ENCODE assay signal across 15 cellular contexts in genomic region chr22:39534092-39534506, GRCh38. TPM values are rescaled to one million over a fixed set of nuclear protein-coding genes. Genes with fewer than 3 reads are reported as not detected.
DNase-seq lines count a peak whose midpoint lies in the region; ATAC-seq, FAIRE-seq and TF ChIP-seq lines count a peak whose summit lies in the region.
"Had no signal": no experiment of that assay in that cellular context is flagged by ENCODE, and none has a peak within 500 bp of the region (broad histone marks: within the 10 kb centered on the region; RNA-seq: fewer than 3 reads in every experiment).

No MANE protein-coding gene starts in this region.

- peak overlapping the region; percentile 56 for H3K27ac ChIP-seq in HepG2 (ENCODE audit: extremely low read length, insufficient read depth, low read length)
- no peak overlapping the region for H3K27ac ChIP-seq in right lobe of liver
- H3K27ac ChIP-seq in iPS-20b (ENCODE audit: low read length): no peak overlapping the region
- H3K27ac ChIP-seq: upper lobe of left lung had no signal

- 16% methylated on average over 5 of the region's 12 CpGs for WGBS in HepG2 (ENCODE audit: low lambda C conversion rate)
- 75% methylated on average over 7 of the region's 12 CpGs for WGBS in right lobe of liver (ENCODE audit: insufficient coverage, low coverage, low lambda C conversion rate, missing lambda C conversion rate)

- no peaks in the 10 kb centered on the region for H3K9me3 Mint-ChIP-seq in WTC11
- H3K9me3 Mint-ChIP-seq in natural killer cell treated with Interleukin-12 subunit alpha and Interleukin-12 subunit beta and Interleukin-15 and Interleukin-18, amount 100 ng/mL, for 72 hours: no peaks in the 10 kb centered on the region
- H3K9me3 Mint-ChIP-seq: activated B cell treated with CpG ODN at 0.5 μM for 24 hours; CD4-positive, alpha-beta T cell had no signal

- ATAC-seq in HepG2 (peak; percentile 62), right lobe of liver (no peak), WTC11 (0 out of 2 replicates have a peak, but pooled peaks have one; percentile 1), GM19351 (IDR thresholded peaks at IDR 0.05; ENCODE audit: unreplicated experiment) (no peak), GM19324 (IDR thresholded peaks at IDR 0.05; ENCODE audit: low FRiP score, unreplicated experiment) (no peak)
- ATAC-seq in natural killer cell treated with Interleukin-12 subunit alpha and Interleukin-12 subunit beta and Interleukin-15 and Interleukin-18, amount 100 ng/mL, for 72 hours: no peak

- H4K20me1 ChIP-seq in HepG2 (ENCODE audit: insufficient read depth, low read length): peaks cover 6% of the 10 kb centered on the region

- H3K9ac ChIP-seq in HepG2 (ENCODE audit: insufficient read depth, low read depth, low read length): peak overlapping the region; percentile 57
- peak overlapping the region; percentile 49; the same call in 1 of the 2 replicates for H3K9ac ChIP-seq in iPS-20b (ENCODE audit: low read depth, low read length)

- no peaks in the 10 kb centered on the region for H3K27me3 Mint-ChIP-seq in WTC11 (ENCODE audit: low read depth)
- no peaks in the 10 kb centered on the region for H3K27me3 Mint-ChIP-seq in natural killer cell treated with Interleukin-12 subunit alpha and Interleukin-12 subunit beta and Interleukin-15 and Interleukin-18, amount 100 ng/mL, for 72 hours
- H3K27me3 Mint-ChIP-seq: activated B cell treated with CpG ODN at 0.5 μM for 24 hours; CD4-positive, alpha-beta T cell had no signal

- H3K4me3 Mint-ChIP-seq in WTC11: peak overlapping the region; percentile 56
- no peak overlapping the region for H3K4me3 Mint-ChIP-seq in natural killer cell treated with Interleukin-12 subunit alpha and Interleukin-12 subunit beta and Interleukin-15 and Interleukin-18, amount 100 ng/mL, for 72 hours
- H3K4me3 Mint-ChIP-seq: CD4-positive, alpha-beta T cell had no signal

- peak; percentile 75 for TF ChIP-seq CTCF in HepG2 (CRISPR knock-in tag; IDR thresholded peaks at IDR 0.05)
- TF ChIP-seq CTCF in right lobe of liver (IDR thresholded peaks at IDR 0.05): no peak
- TF ChIP-seq CTCF in WTC11 (IDR thresholded peaks at IDR 0.05): no peak

- H3K36me3 Mint-ChIP-seq in WTC11: peaks cover 15% of the 10 kb centered on the region
- H3K36me3 Mint-ChIP-seq in natural killer cell treated with Interleukin-12 subunit alpha and Interleukin-12 subunit beta and Interleukin-15 and Interleukin-18, amount 100 ng/mL, for 72 hours: peaks cover 20% of the 10 kb centered on the region

- no peaks in the 10 kb centered on the region for H3K9me3 ChIP-seq in HepG2 (ENCODE audit: low read length)
- H3K9me3 ChIP-seq in right lobe of liver: no peaks in the 10 kb centered on the region
- no peaks in the 10 kb centered on the region for H3K9me3 ChIP-seq in iPS-20b (ENCODE audit: insufficient read depth, low read depth, low read length)
- H3K9me3 ChIP-seq: pancreas, Peyer's patch, upper lobe of left lung had no signal

- H3K36me3 ChIP-seq in HepG2 (replicated peaks in 1 of 2; ENCODE audit: control insufficient read depth in 1 of 2, insufficient read depth in 2 of 2, low read length in 2 of 2) (peaks cover 2 to 8% of the 10 kb centered on the region in 2 experiments; a peak in 3 of 5 replicates), right lobe of liver (peaks cover 0 to 11% (median 0%) of the 10 kb centered on the region in 4 donors), iPS-20b (ENCODE audit: insufficient read depth, low read depth, low read length) (peaks cover 22% of the 10 kb centered on the region)

- in situ Hi-C loops in HepG2 (cut with HindIII; ENCODE audit: extremely low pct_ligation_motif_present, low pct_unique_long_range_greater_than_20kb): no loop called here

- BruUV-seq in HepG2 (replicated peaks; lab: Mats Ljungman, UMichigan): no TSS peak

- DNase-seq in HepG2 (ENCODE audit: low spot score) (peak; percentile 73), right lobe of liver (no peak), WTC11 (ENCODE audit: low spot score) (no peak), head of caudate nucleus (no peak)
- DNase-seq in natural killer cell treated with Interleukin-12 subunit alpha and Interleukin-12 subunit beta and Interleukin-15 and Interleukin-18, amount 100 ng/mL, for 72 hours (ENCODE audit: low spot score): no peak
- DNase-seq: amniotic stem cell had no signal

- H3K4me1 ChIP-seq in HepG2 (ENCODE audit: insufficient read depth, low read length) (peaks cover 52% of the 10 kb centered on the region), right lobe of liver (peaks cover 0 to 31% (median 10%) of the 10 kb centered on the region in 4 donors), iPS-20b (ENCODE audit: insufficient read depth, low read length) (peaks cover 35% of the 10 kb centered on the region)

- CTCF ChIA-PET in HepG2 (lab: Yijun Ruan, JAX; ENCODE audit: low intra/inter-chr PET ratio, low total read pairs): interaction anchor here (0.7 to 4.0 kb wide), 5 partner anchors 38 to 815 kb away, joined by 3 to 21 read pairs (median 8); no protein-coding TSS in a partner anchor
- CTCF ChIA-PET in WTC11 (lab: Charles Lee): interaction anchor here (0.5 to 3.0 kb wide), 36 partner anchors 9 to 690 kb away, joined by 3 to 35 read pairs (median 5); partner anchors contain the start of genes CACNA1I and MIEF1

- peaks cover 18% of the 10 kb centered on the region for H3K79me2 ChIP-seq in HepG2 (ENCODE audit: insufficient read depth, low read length)

- TF ChIP-seq RAD21 in HepG2 (CRISPR knock-in tag; IDR thresholded peaks at IDR 0.05): no peak

- peak overlapping the region; percentile 92 for H2AFZ ChIP-seq in HepG2 (ENCODE audit: low read length)

- TF ChIP-seq EP300 in HepG2 (IDR thresholded peaks at IDR 0.05; ENCODE audit: low read depth in 2 of 2, low read length in 2 of 2) (no peak), HepG2 (CRISPR knock-in tag; IDR thresholded peaks at IDR 0.05; ENCODE audit: borderline replicate concordance) (no peak)

- intact Hi-C loops in HepG2 (cut with micrococcal nuclease; ENCODE audit: unreplicated experiment) (loop anchor here (2.0 kb wide), 1 partner anchor 503 kb away; no protein-coding TSS in a partner anchor), right lobe of liver (cut with DNase I) (no loop called here), head of caudate nucleus (cut with DNase I) (loop anchor here (5.0 kb wide), 1 partner anchor 813 kb away; the partner anchor contains the start of gene ADSL)

- POLR2A ChIA-PET in HepG2 (lab: Yijun Ruan, JAX) (interaction anchor here (1.0 to 4.1 kb wide), 10 partner anchors 11 to 510 kb away, joined by 3 to 15 read pairs (median 8); partner anchors contain the start of genes ATF4, MIEF1 and RPL3), WTC11 (lab: Charles Lee) (interaction anchor here (1.3 kb wide), 1 partner anchor 14 kb away, joined by 3 read pairs; no protein-coding TSS in a partner anchor)

- peaks cover 0 to 14% of the 10 kb centered on the region in 2 experiments; a peak in 3 of 5 replicates for H3K27me3 ChIP-seq in HepG2 (ENCODE audit: control insufficient read depth in 1 of 2, insufficient read depth in 2 of 2, low read length in 2 of 2)
- H3K27me3 ChIP-seq in right lobe of liver: no peaks in the 10 kb centered on the region
- H3K27me3 ChIP-seq in iPS-20b (ENCODE audit: insufficient read depth, low read length): no peaks in the 10 kb centered on the region
- H3K27me3 ChIP-seq: pancreas, Peyer's patch, upper lobe of left lung had no signal

- peak overlapping the region; percentile 75 for H3K27ac Mint-ChIP-seq in WTC11
- no peak overlapping the region for H3K27ac Mint-ChIP-seq in natural killer cell treated with Interleukin-12 subunit alpha and Interleukin-12 subunit beta and Interleukin-15 and Interleukin-18, amount 100 ng/mL, for 72 hours
- H3K27ac Mint-ChIP-seq: activated B cell treated with CpG ODN at 0.5 μM for 24 hours; CD4-positive, alpha-beta T cell had no signal

- H3K4me1 Mint-ChIP-seq in WTC11: peaks cover 59% of the 10 kb centered on the region
- H3K4me1 Mint-ChIP-seq in natural killer cell treated with Interleukin-12 subunit alpha and Interleukin-12 subunit beta and Interleukin-15 and Interleukin-18, amount 100 ng/mL, for 72 hours (ENCODE audit: low read depth in 2 of 2): peaks cover 35 to 36% of the 10 kb centered on the region in 2 donors

- TF ChIP-seq POLR2A in HepG2 (IDR thresholded peaks at IDR 0.05; ENCODE audit: insufficient read depth in 1 of 2, low read depth in 2 of 2, low read length in 2 of 2): no peak; a peak in 1 of 4 replicates
- no peak for TF ChIP-seq POLR2A in right lobe of liver (IDR thresholded peaks at IDR 0.05)

- peak overlapping the region; percentile 95 for H3K4me2 ChIP-seq in HepG2 (ENCODE audit: low read depth, low read length)

- FAIRE-seq in HepG2 (lab: Jason Lieb, UNC): no peak
- FAIRE-seq: endometrium, pancreas had no signal

- H3K4me3 ChIP-seq in HepG2 (replicated peaks in 1 of 3; ENCODE audit: insufficient read depth in 1 of 3, low read depth in 2 of 3, low read length in 3 of 3): peak overlapping the region; percentile 55 to 77 (median 59)
- H3K4me3 ChIP-seq in right lobe of liver: no peak overlapping the region
- peak overlapping the region; percentile 59; the same call in 1 of the 2 replicates for H3K4me3 ChIP-seq in iPS-20b (ENCODE audit: low read length)
- H3K4me3 ChIP-seq: pancreas, upper lobe of left lung had no signal

RNA-seq across cellular contexts. Expression of gene RPS19BP1, which starts 1.6 kb away (rescaled TPM):
- total RNA-seq in HepG2 (2016; rRNA removed; fragmentation: Illumina TruSeq; extraction: Trizol) (81.3 and 88.2 TPM in 2 replicates), right lobe of liver (100 to 1,000 TPM in 2 of 6 experiments, 10 to 100 TPM in 4; 31.0 to 104 (median 32.8) TPM), WTC11 (2021) (88.9 to 102 TPM (median 89.0 TPM) in 3 replicates)
- total RNA-seq in HepG2 (2016; cell fraction: cytosol; rRNA removed; fragmentation: Illumina TruSeq; extraction: Trizol; ENCODE audit: low read depth): 128 and 142 TPM in 2 replicates
- total RNA-seq in HepG2 (2016; cell fraction: insoluble cytoplasmic fraction; rRNA removed; fragmentation: Illumina TruSeq; extraction: Trizol): 77.0 and 92.6 TPM in 2 replicates
- 138 and 159 TPM in 2 replicates for total RNA-seq in HepG2 (2016; cell fraction: membrane; rRNA removed; fragmentation: Illumina TruSeq; extraction: Trizol)
- total RNA-seq in HepG2 (2016; cell fraction: nucleus; rRNA removed; fragmentation: Illumina TruSeq; extraction: Trizol): 32.9 and 36.8 TPM in 2 replicates
- polyA plus RNA-seq in HepG2 (2011; rRNA removed): 44.3 and 47.8 TPM in 2 replicates
- polyA plus RNA-seq in HepG2 (2011; cell fraction: cytosol; rRNA removed): 48.9 and 72.7 TPM in 2 replicates
- 39.6 and 43.4 TPM in 2 replicates for polyA plus RNA-seq in HepG2 (2011; cell fraction: nucleus; rRNA removed)
- 22.5 and 32.4 TPM in 2 replicates for polyA plus RNA-seq in HepG2 (2012)
- polyA plus RNA-seq in HepG2 (2016; cell fraction: cytosol; fragmentation: Illumina TruSeq; extraction: Trizol; ENCODE audit: low read depth): 155 and 179 TPM in 2 replicates
- polyA plus RNA-seq in HepG2 (2016; cell fraction: insoluble cytoplasmic fraction; fragmentation: Illumina TruSeq; extraction: Trizol; ENCODE audit: low read depth): 84.3 and 101 TPM in 2 replicates
- polyA plus RNA-seq in HepG2 (2016; cell fraction: membrane; fragmentation: Illumina TruSeq; extraction: Trizol; ENCODE audit: low read depth): 130 and 146 TPM in 2 replicates
- polyA plus RNA-seq in HepG2 (2016; cell fraction: nucleus; fragmentation: Illumina TruSeq; extraction: Trizol; ENCODE audit: insufficient read depth, low read depth): 72.3 and 78.7 TPM in 2 replicates
- polyA minus RNA-seq in HepG2 (2011; rRNA and poly(A)+ RNA removed; ENCODE audit: low replicate concordance): 8.8 and 14.5 TPM in 2 replicates
- 7.8 and 8.0 TPM in 2 replicates for polyA minus RNA-seq in HepG2 (2011; cell fraction: cytosol; rRNA and poly(A)+ RNA removed)
- 12.2 and 13.9 TPM in 2 replicates for polyA minus RNA-seq in HepG2 (2011; cell fraction: nucleus; rRNA and poly(A)+ RNA removed)
- total RNA-seq in natural killer cell treated with Interleukin-12 subunit alpha and Interleukin-12 subunit beta and Interleukin-15 and Interleukin-18, amount 100 ng/mL, for 72 hours: 100 to 1,000 TPM in 1 of 2 donors, 10 to 100 TPM in 1; 84.1 to 122 TPM

RNA-seq across cellular contexts. Expression of gene ATF4, which starts 13.7 kb away (rescaled TPM):
- total RNA-seq in HepG2 (2016; rRNA removed; fragmentation: Illumina TruSeq; extraction: Trizol) (442 and 486 TPM in 2 replicates), right lobe of liver (100 to 1,000 TPM; 114 to 187 (median 157) TPM), WTC11 (2021) (361 to 460 TPM (median 371 TPM) in 3 replicates)
- total RNA-seq in HepG2 (2016; cell fraction: cytosol; rRNA removed; fragmentation: Illumina TruSeq; extraction: Trizol; ENCODE audit: low read depth): 489 and 519 TPM in 2 replicates
- total RNA-seq in HepG2 (2016; cell fraction: insoluble cytoplasmic fraction; rRNA removed; fragmentation: Illumina TruSeq; extraction: Trizol): 409 and 471 TPM in 2 replicates
- 1,028 and 1,060 TPM in 2 replicates for total RNA-seq in HepG2 (2016; cell fraction: membrane; rRNA removed; fragmentation: Illumina TruSeq; extraction: Trizol)
- total RNA-seq in HepG2 (2016; cell fraction: nucleus; rRNA removed; fragmentation: Illumina TruSeq; extraction: Trizol): 286 and 328 TPM in 2 replicates
- 1,157 and 1,297 TPM in 2 replicates for polyA plus RNA-seq in HepG2 (2011; rRNA removed)
- 1,218 and 1,254 TPM in 2 replicates for polyA plus RNA-seq in HepG2 (2011; cell fraction: cytosol; rRNA removed)
- 1,279 and 1,395 TPM in 2 replicates for polyA plus RNA-seq in HepG2 (2011; cell fraction: nucleus; rRNA removed)
- polyA plus RNA-seq in HepG2 (2012): 465 and 610 TPM in 2 replicates
- polyA plus RNA-seq in HepG2 (2016; cell fraction: cytosol; fragmentation: Illumina TruSeq; extraction: Trizol; ENCODE audit: low read depth): 745 and 811 TPM in 2 replicates
- polyA plus RNA-seq in HepG2 (2016; cell fraction: insoluble cytoplasmic fraction; fragmentation: Illumina TruSeq; extraction: Trizol; ENCODE audit: low read depth): 563 and 623 TPM in 2 replicates
- polyA plus RNA-seq in HepG2 (2016; cell fraction: membrane; fragmentation: Illumina TruSeq; extraction: Trizol; ENCODE audit: low read depth): 1,265 and 1,282 TPM in 2 replicates
- polyA plus RNA-seq in HepG2 (2016; cell fraction: nucleus; fragmentation: Illumina TruSeq; extraction: Trizol; ENCODE audit: insufficient read depth, low read depth): 710 and 725 TPM in 2 replicates
- 242 and 314 TPM in 2 replicates for polyA minus RNA-seq in HepG2 (2011; rRNA and poly(A)+ RNA removed; ENCODE audit: low replicate concordance)
- polyA minus RNA-seq in HepG2 (2011; cell fraction: cytosol; rRNA and poly(A)+ RNA removed): 175 and 193 TPM in 2 replicates
- 213 and 242 TPM in 2 replicates for polyA minus RNA-seq in HepG2 (2011; cell fraction: nucleus; rRNA and poly(A)+ RNA removed)
- total RNA-seq in natural killer cell treated with Interleukin-12 subunit alpha and Interleukin-12 subunit beta and Interleukin-15 and Interleukin-18, amount 100 ng/mL, for 72 hours: 100 to 1,000 TPM; 463 to 472 TPM

RNA-seq across cellular contexts. Expression of gene MIEF1, which starts 32.0 kb away (rescaled TPM):
- total RNA-seq in HepG2 (2016; rRNA removed; fragmentation: Illumina TruSeq; extraction: Trizol) (34.8 and 41.4 TPM in 2 replicates), right lobe of liver (10 to 100 TPM; 17.4 to 24.4 (median 21.5) TPM), WTC11 (2021) (31.5 to 38.7 TPM (median 31.9 TPM) in 3 replicates)
- 5.5 and 6.5 TPM in 2 replicates for total RNA-seq in HepG2 (2016; cell fraction: cytosol; rRNA removed; fragmentation: Illumina TruSeq; extraction: Trizol; ENCODE audit: low read depth)
- 33.7 and 36.8 TPM in 2 replicates for total RNA-seq in HepG2 (2016; cell fraction: insoluble cytoplasmic fraction; rRNA removed; fragmentation: Illumina TruSeq; extraction: Trizol)
- 22.9 and 23.9 TPM in 2 replicates for total RNA-seq in HepG2 (2016; cell fraction: membrane; rRNA removed; fragmentation: Illumina TruSeq; extraction: Trizol)
- 26.2 and 27.8 TPM in 2 replicates for total RNA-seq in HepG2 (2016; cell fraction: nucleus; rRNA removed; fragmentation: Illumina TruSeq; extraction: Trizol)
- polyA plus RNA-seq in HepG2 (2011; rRNA removed): 21.7 and 22.3 TPM in 2 replicates
- polyA plus RNA-seq in HepG2 (2011; cell fraction: cytosol; rRNA removed): 19.7 and 20.6 TPM in 2 replicates
- 24.5 and 25.2 TPM in 2 replicates for polyA plus RNA-seq in HepG2 (2011; cell fraction: nucleus; rRNA removed)
- polyA plus RNA-seq in HepG2 (2012): 28.6 and 29.6 TPM in 2 replicates
- 2.6 and 3.1 TPM in 2 replicates for polyA plus RNA-seq in HepG2 (2016; cell fraction: cytosol; fragmentation: Illumina TruSeq; extraction: Trizol; ENCODE audit: low read depth)
- polyA plus RNA-seq in HepG2 (2016; cell fraction: insoluble cytoplasmic fraction; fragmentation: Illumina TruSeq; extraction: Trizol; ENCODE audit: low read depth): 31.2 and 35.5 TPM in 2 replicates
- 11.4 and 11.8 TPM in 2 replicates for polyA plus RNA-seq in HepG2 (2016; cell fraction: membrane; fragmentation: Illumina TruSeq; extraction: Trizol; ENCODE audit: low read depth)
- polyA plus RNA-seq in HepG2 (2016; cell fraction: nucleus; fragmentation: Illumina TruSeq; extraction: Trizol; ENCODE audit: insufficient read depth, low read depth): 32.6 and 32.8 TPM in 2 replicates
- polyA minus RNA-seq in HepG2 (2011; rRNA and poly(A)+ RNA removed; ENCODE audit: low replicate concordance): 36.4 and 63.8 TPM in 2 replicates
- 19.3 and 21.8 TPM in 2 replicates for polyA minus RNA-seq in HepG2 (2011; cell fraction: cytosol; rRNA and poly(A)+ RNA removed)
- 27.2 and 33.9 TPM in 2 replicates for polyA minus RNA-seq in HepG2 (2011; cell fraction: nucleus; rRNA and poly(A)+ RNA removed)
- 10 to 100 TPM; 49.6 to 71.2 TPM for total RNA-seq in natural killer cell treated with Interleukin-12 subunit alpha and Interleukin-12 subunit beta and Interleukin-15 and Interleukin-18, amount 100 ng/mL, for 72 hours

RNA-seq across cellular contexts. Expression of gene CACNA1I, which starts 36.5 kb away (rescaled TPM):
- not detected in 2 replicates for total RNA-seq in HepG2 (2016; rRNA removed; fragmentation: Illumina TruSeq; extraction: Trizol)
- total RNA-seq in HepG2 (2016; cell fraction: cytosol; rRNA removed; fragmentation: Illumina TruSeq; extraction: Trizol; ENCODE audit: low read depth): not detected in 2 replicates
- not detected in 2 replicates for total RNA-seq in HepG2 (2016; cell fraction: insoluble cytoplasmic fraction; rRNA removed; fragmentation: Illumina TruSeq; extraction: Trizol)
- not detected in 2 replicates for total RNA-seq in HepG2 (2016; cell fraction: membrane; rRNA removed; fragmentation: Illumina TruSeq; extraction: Trizol)
- not detected in 2 replicates for total RNA-seq in HepG2 (2016; cell fraction: nucleus; rRNA removed; fragmentation: Illumina TruSeq; extraction: Trizol)
- polyA plus RNA-seq in HepG2 (2011; rRNA removed): not detected in 2 replicates
- not detected in 2 replicates for polyA plus RNA-seq in HepG2 (2011; cell fraction: cytosol; rRNA removed)
- polyA plus RNA-seq in HepG2 (2011; cell fraction: nucleus; rRNA removed): 0.02 TPM in 2 replicates
- 0.03 TPM in 1 of 2 replicates, not detected in the other for polyA plus RNA-seq in HepG2 (2012)
- polyA plus RNA-seq in HepG2 (2016; cell fraction: cytosol; fragmentation: Illumina TruSeq; extraction: Trizol; ENCODE audit: low read depth): not detected in 2 replicates
- not detected in 2 replicates for polyA plus RNA-seq in HepG2 (2016; cell fraction: insoluble cytoplasmic fraction; fragmentation: Illumina TruSeq; extraction: Trizol; ENCODE audit: low read depth)
- not detected in 2 replicates for polyA plus RNA-seq in HepG2 (2016; cell fraction: membrane; fragmentation: Illumina TruSeq; extraction: Trizol; ENCODE audit: low read depth)
- not detected in 2 replicates for polyA plus RNA-seq in HepG2 (2016; cell fraction: nucleus; fragmentation: Illumina TruSeq; extraction: Trizol; ENCODE audit: insufficient read depth, low read depth)
- 0.04 and 0.05 TPM in 2 replicates for polyA minus RNA-seq in HepG2 (2011; rRNA and poly(A)+ RNA removed; ENCODE audit: low replicate concordance)
- polyA minus RNA-seq in HepG2 (2011; cell fraction: cytosol; rRNA and poly(A)+ RNA removed): not detected in 2 replicates
- polyA minus RNA-seq in HepG2 (2011; cell fraction: nucleus; rRNA and poly(A)+ RNA removed): not detected in 2 replicates
- under 1 TPM in 1 of 6 experiments, not detected in 5; 0.06 TPM for total RNA-seq in right lobe of liver
- 2.1 to 2.9 TPM (median 2.3 TPM) in 3 replicates for total RNA-seq in WTC11 (2021)
- total RNA-seq in natural killer cell treated with Interleukin-12 subunit alpha and Interleukin-12 subunit beta and Interleukin-15 and Interleukin-18, amount 100 ng/mL, for 72 hours: under 1 TPM in 1 of 2 donors, not detected in 1; 0.17 TPM
- total RNA-seq: activated B cell treated with CpG ODN at 0.5 μM for 24 hours had no signal

Comparison
In these comparisons a context has a peak if more than half of its experiments do, and no peak if none do; other contexts are left out.
1. ATAC-seq: peak in HepG2 (single experiment) and WTC11 (single experiment); none in right lobe of liver (0 of 4), GM19351 (single experiment), GM19324 (single experiment) and natural killer cell treated with Interleukin-12 subunit alpha and Interleukin-12 subunit beta and Interleukin-15 and Interleukin-18, amount 100 ng/mL, for 72 hours (0 of 2).
2. H3K4me3 ChIP-seq: peak in HepG2 (3 of 3) and iPS-20b (single experiment); none in right lobe of liver (0 of 3).
3. intact Hi-C loops: an anchor here in HepG2 (2.0 kb wide) and head of caudate nucleus (5.0 kb wide); none called in right lobe of liver.
4. Of the 50 proteins assayed by ChIP-seq in both HepG2 and WTC11: peak only in HepG2: CTCF, FOXP4, GABPB1, IRF2, KAT7, MAX and 1 more; only in WTC11: ZBTB21 and ZNF138; in both: none; in neither: 38; mixed calls (peak in some experiments, not most) for 3.